In the genomic region with DNA sequence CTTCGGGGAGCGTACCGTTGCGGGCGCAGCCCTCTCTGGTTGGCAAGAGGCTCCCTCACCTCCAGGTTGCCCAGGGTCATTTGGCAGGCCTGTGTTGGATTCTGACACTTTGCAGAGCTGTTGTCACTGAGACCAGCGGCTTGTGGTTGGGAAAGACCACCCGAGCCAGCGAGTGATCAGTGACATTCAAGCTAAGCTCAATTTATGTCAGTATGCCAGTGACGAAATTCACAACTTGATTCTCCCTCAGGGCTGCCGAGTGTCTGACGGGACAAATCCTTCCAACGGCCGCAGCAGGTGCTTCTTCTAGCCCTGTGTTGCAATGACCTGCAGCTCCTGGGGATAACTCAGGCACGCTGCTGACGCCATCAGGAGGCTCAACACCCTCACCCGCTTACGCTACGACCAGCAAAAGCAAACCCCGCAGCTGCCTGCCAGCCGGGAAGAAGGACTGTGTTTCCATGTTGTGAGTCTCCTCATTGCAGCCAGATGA, we compare ENCODE assay signal across 20 cellular contexts. TPM values are rescaled to one million over a fixed set of nuclear protein-coding genes. Genes with fewer than 3 reads are reported as not detected.
DNase-seq lines count a peak whose midpoint lies in the region; ATAC-seq, FAIRE-seq and TF ChIP-seq lines count a peak whose summit lies in the region.
"Had no signal": no experiment of that assay in that cellular context is flagged by ENCODE, and none has a peak within 500 bp of the region (broad histone marks: within the 10 kb centered on the region; RNA-seq: fewer than 3 reads in every experiment).

No MANE protein-coding gene starts in this region.

- no TSS peak for BruUV-seq in K562 (replicated peaks; lab: Mats Ljungman, UMichigan)

- 2% methylated on average over 20 of the region's 20 CpGs for WGBS in K562 (ENCODE audit: insufficient coverage, low coverage, missing lambda C conversion rate)
- no CpG with 5 or more reads among the region's 20 CpGs for WGBS in trophoblast cell (ENCODE audit: extremely low coverage, insufficient coverage, insufficient read length)

- no peak overlapping the region for H3K18ac ChIP-seq in trophoblast cell (ENCODE audit: low read length)

- H3K4me1 ChIP-seq in K562 (replicated peaks in 1 of 2; ENCODE audit: control insufficient read depth in 2 of 2, insufficient read depth in 2 of 2, low read length in 2 of 2) (no peaks in the 10 kb centered on the region), trophoblast cell (ENCODE audit: control insufficient read depth in 1 of 2, insufficient read depth in 2 of 2, low read length in 2 of 2) (no peaks in the 10 kb centered on the region), thoracic aorta (ENCODE audit: control insufficient read depth in 1 of 2, low read depth in 2 of 2) (peaks cover 0 to 21% of the 10 kb centered on the region in 2 donors), BE2C (no peaks in the 10 kb centered on the region)
- H3K4me1 ChIP-seq in CD8-positive, alpha-beta T cell (ENCODE audit: insufficient read depth, low read length), result no peaks in the 10 kb centered on the region
- H3K4me1 ChIP-seq: SJSA1 had no signal

- TF ChIP-seq POLR2A in K562 (conservative IDR thresholded peaks at IDR 0.05), result no peak

- H3K27me3 ChIP-seq in K562 (ENCODE audit: control insufficient read depth in 2 of 2, insufficient read depth in 2 of 2, low read length in 2 of 2) (peaks cover 11 to 33% of the 10 kb centered on the region in 2 experiments; a peak in 4 of 5 replicates), trophoblast cell (ENCODE audit: insufficient read depth, low read length) (no peaks in the 10 kb centered on the region), thoracic aorta (replicated peaks; ENCODE audit: insufficient read depth) (no peaks in the 10 kb centered on the region), BE2C (no peaks in the 10 kb centered on the region)
- no peaks in the 10 kb centered on the region for H3K27me3 ChIP-seq in CD8-positive, alpha-beta T cell (ENCODE audit: insufficient read depth, low read length)
- H3K27me3 ChIP-seq: SJSA1 had no signal

- H4K12ac ChIP-seq in trophoblast cell (ENCODE audit: low read depth, low read length), result no peak overlapping the region

- TF ChIP-seq CTCF in K562 (IDR thresholded peaks at IDR 0.05 in 2 of 3, conservative IDR thresholded peaks at IDR 0.05 in 1 of 3; ENCODE audit: insufficient read depth in 2 of 3, low read depth in 1 of 3, low read length in 3 of 3), result no peak
- TF ChIP-seq CTCF in thoracic aorta (IDR thresholded peaks at IDR 0.05), result no peak
- TF ChIP-seq CTCF in CD8-positive, alpha-beta T cell (IDR thresholded peaks at IDR 0.05), result no peak
- TF ChIP-seq CTCF in BE2C (IDR thresholded peaks at IDR 0.05; ENCODE audit: low read depth, low read length), result no peak

- peaks cover 7% of the 10 kb centered on the region for H3K27me3 Mint-ChIP-seq in CD8-positive, alpha-beta T cell (ENCODE audit: low read depth)

- H3K79me2 ChIP-seq in K562 (ENCODE audit: control insufficient read depth, insufficient read depth, low read length), result no peaks in the 10 kb centered on the region
- H3K79me2 ChIP-seq in trophoblast cell (ENCODE audit: control insufficient read depth, insufficient read depth, low read length, poor library complexity), result no peaks in the 10 kb centered on the region

- H2BK120ac ChIP-seq in trophoblast cell (ENCODE audit: insufficient read depth, low read length, poor library complexity), result no peak overlapping the region

- no peak for ATAC-seq in K562
- no peak for ATAC-seq in thoracic aorta (ENCODE audit: insufficient number of reproducible peaks, low FRiP score, low read depth)
- ATAC-seq in CD8-positive, alpha-beta T cell, result no peak

- no peaks in the 10 kb centered on the region for H3K79me1 ChIP-seq in trophoblast cell (ENCODE audit: low read length)

- CTCF ChIA-PET in K562 (lab: Yijun Ruan, JAX; ENCODE audit: low intra/inter-chr PET ratio), result no interaction called here
- CTCF ChIA-PET in CD8-positive, alpha-beta T cell (lab: Charles Lee), result interaction anchor here (0.6 kb wide), 1 partner anchor 30 kb away, joined by 3 read pairs; no protein-coding TSS in a partner anchor

- no peaks in the 10 kb centered on the region for H3K36me3 ChIP-seq in K562 (ENCODE audit: control insufficient read depth, insufficient read depth, low read length)
- H3K36me3 ChIP-seq in trophoblast cell (ENCODE audit: control insufficient read depth in 1 of 2, insufficient read depth in 2 of 2, low read length in 2 of 2), result no peaks in the 10 kb centered on the region
- H3K36me3 ChIP-seq in thoracic aorta, result no peaks in the 10 kb centered on the region
- H3K36me3 ChIP-seq in CD8-positive, alpha-beta T cell (ENCODE audit: insufficient read depth, low read length), result no peaks in the 10 kb centered on the region
- H3K36me3 ChIP-seq in BE2C, result no peaks in the 10 kb centered on the region
- H3K36me3 ChIP-seq: SJSA1 had no signal

- DNase-seq in K562 (ENCODE audit: extremely low read depth in 1 of 4, low spot score in 3 of 4) (no peak), globus pallidus (ENCODE audit: low spot score) (peak; percentile 56), trophoblast cell (peak; percentile 56 to 81), thoracic aorta (ENCODE audit: low spot score) (no peak), KG1 (lab: John Stamatoyannopoulos, UW) (no peak), BE2C (no peak)
- no peak for DNase-seq in CD8-positive, alpha-beta T cell
- DNase-seq: CD8-positive, alpha-beta memory T cell; DMS79; GM23248; Kasumi-1; MM.1S; NCI-H1105; NCI-H1694; NCI-H510A treated with DMSO at 0.1 percent for 48 hours; PC-9 had no signal

- no peak for TF ChIP-seq RAD21 in K562 (CRISPR knock-in tag; conservative IDR thresholded peaks at IDR 0.05 in 1 of 2, IDR thresholded peaks at IDR 0.05 in 1 of 2)

- intact Hi-C loops in K562 (cut with micrococcal nuclease), result no loop called here
- intact Hi-C loops in CD8-positive, alpha-beta T cell (cut with DNase I, micrococcal nuclease), result no loop called here

- H3K9ac ChIP-seq in K562 (ENCODE audit: insufficient read depth in 1 of 2, low read depth in 2 of 2, low read length in 2 of 2) (no peak overlapping the region), trophoblast cell (ENCODE audit: low read length) (no peak overlapping the region)
- H3K9ac ChIP-seq: GM23248 had no signal

- no peak for FAIRE-seq in K562 (lab: Jason Lieb, UNC)
- FAIRE-seq: D721Med, GM19239 had no signal

- in situ Hi-C loops in K562 (cut with MboI), result no loop called here

- H3K27ac ChIP-seq in K562 (ENCODE audit: extremely low read depth, low read depth, low read length) (no peak overlapping the region), trophoblast cell (ENCODE audit: low read depth, low read length) (no peak overlapping the region), thoracic aorta (peak overlapping the region; percentile 29 to 40)
- no peak overlapping the region for H3K27ac ChIP-seq in CD8-positive, alpha-beta T cell (ENCODE audit: low read depth, low read length)
- H3K27ac ChIP-seq: GM23248, PC-9, SJSA1 had no signal

- no peaks in the 10 kb centered on the region for H3K36me3 Mint-ChIP-seq in CD8-positive, alpha-beta T cell
- H3K36me3 Mint-ChIP-seq: CD8-positive, alpha-beta memory T cell had no signal

- H4K91ac ChIP-seq in trophoblast cell (ENCODE audit: low read depth, low read length), result no peak overlapping the region

- H3K4me3 ChIP-seq in K562, result no peak overlapping the region
- no peak overlapping the region for H3K4me3 ChIP-seq in trophoblast cell (ENCODE audit: low read depth, low read length)
- no peak overlapping the region for H3K4me3 ChIP-seq in thoracic aorta
- no peak overlapping the region for H3K4me3 ChIP-seq in CD8-positive, alpha-beta T cell (ENCODE audit: low read depth, low read length)
- no peak overlapping the region for H3K4me3 ChIP-seq in BE2C (ENCODE audit: low read depth, low read length)
- H3K4me3 ChIP-seq: GM23248, PC-9, SJSA1 had no signal

- POLR2A ChIA-PET in K562 (lab: Yijun Ruan, JAX), result interaction anchor here (0.7 to 1.6 kb wide), 3 partner anchors 20 to 1393 kb away, joined by 3 read pairs; no protein-coding TSS in a partner anchor
- POLR2A ChIA-PET in CD8-positive, alpha-beta T cell (lab: Charles Lee), result no interaction called here

- H3K9me3 ChIP-seq in K562 (replicated peaks; ENCODE audit: control insufficient read depth, insufficient read depth, low read depth, low read length) (no peaks in the 10 kb centered on the region), trophoblast cell (ENCODE audit: insufficient read depth, low read depth, low read length) (no peaks in the 10 kb centered on the region), thoracic aorta (no peaks in the 10 kb centered on the region), BE2C (no peaks in the 10 kb centered on the region)
- no peaks in the 10 kb centered on the region for H3K9me3 ChIP-seq in CD8-positive, alpha-beta T cell (ENCODE audit: low read length)
- H3K9me3 ChIP-seq: SJSA1 had no signal

- no peak for TF ChIP-seq EP300 in K562 (IDR thresholded peaks at IDR 0.05; ENCODE audit: low read length)

- H3K4me2 ChIP-seq in K562 (ENCODE audit: insufficient read depth, low read length) (no peak overlapping the region), trophoblast cell (ENCODE audit: low read length) (no peak overlapping the region)
- H3K4me2 ChIP-seq: PC-9 had no signal

- peaks cover 2% of the 10 kb centered on the region for H3K9me3 Mint-ChIP-seq in CD8-positive, alpha-beta T cell
- H3K9me3 Mint-ChIP-seq: CD8-positive, alpha-beta memory T cell had no signal

- H3K14ac ChIP-seq in trophoblast cell (ENCODE audit: low read length), result no peak overlapping the region

- H3K23ac ChIP-seq in trophoblast cell (ENCODE audit: low read length), result no peak overlapping the region

- no peaks in the 10 kb centered on the region for H4K20me1 ChIP-seq in K562 (replicated peaks; ENCODE audit: control insufficient read depth, insufficient read depth, low read length)

- H4K8ac ChIP-seq in trophoblast cell (ENCODE audit: low read depth, low read length), result no peak overlapping the region

- H3K27ac Mint-ChIP-seq in CD8-positive, alpha-beta T cell, result no peak overlapping the region
- H3K27ac Mint-ChIP-seq: CD8-positive, alpha-beta memory T cell had no signal

- no peaks in the 10 kb centered on the region for H3K4me1 Mint-ChIP-seq in CD8-positive, alpha-beta T cell (ENCODE audit: low read depth)
- H3K4me1 Mint-ChIP-seq: CD8-positive, alpha-beta memory T cell had no signal

- no peak overlapping the region for H3K4ac ChIP-seq in trophoblast cell (ENCODE audit: low read depth, low read length)

- H3K9me1 ChIP-seq in K562 (ENCODE audit: control insufficient read depth, insufficient read depth, low read length), result no peaks in the 10 kb centered on the region

- H3K4me3 Mint-ChIP-seq in CD8-positive, alpha-beta T cell, result no peak overlapping the region
- H3K4me3 Mint-ChIP-seq: CD8-positive, alpha-beta memory T cell had no signal

- no peak overlapping the region for H2AK5ac ChIP-seq in trophoblast cell (ENCODE audit: low read length)

- H2BK5ac ChIP-seq in trophoblast cell (ENCODE audit: low read depth, low read length, poor library complexity), result no peak overlapping the region

- no peak overlapping the region for H2BK12ac ChIP-seq in trophoblast cell (ENCODE audit: low read length)

- H2AFZ ChIP-seq in K562 (ENCODE audit: low read depth, low read length) (no peak overlapping the region), trophoblast cell (ENCODE audit: insufficient read depth, low read length, poor library complexity) (no peak overlapping the region)
- H2AFZ ChIP-seq: GM23248, PC-9 had no signal

RNA-seq across cellular contexts. Expression of a gene that starts 16.9 kb away (rescaled TPM):
- not detected in 2 replicates for total RNA-seq in K562 (2011; cell fraction: chromatin; rRNA removed; ENCODE audit: low replicate concordance)
- total RNA-seq in K562 (2011; cell fraction: nucleolus; rRNA removed), result not detected in 2 replicates
- total RNA-seq in K562 (2011; cell fraction: nucleoplasm; rRNA removed), result not detected in 2 replicates
- total RNA-seq in K562 (2014; rRNA removed), result not detected in 2 replicates
- total RNA-seq in K562 (2014; rRNA removed; fragmentation: Illumina TruSeq; extraction: Trizol), result not detected in 2 replicates
- total RNA-seq in K562 (2015; rRNA removed; fragmentation: Illumina TruSeq; extraction: Trizol), result not detected in 2 replicates
- not detected in 2 replicates for total RNA-seq in K562 (2021)
- polyA plus RNA-seq in K562 (2011; rRNA removed), result not detected in 2 replicates
- polyA plus RNA-seq in K562 (2011; cell fraction: cytosol; rRNA removed), result not detected in 2 replicates
- polyA plus RNA-seq in K562 (2011; cell fraction: nucleus; rRNA removed), result not detected in 2 replicates
- not detected in 2 replicates for polyA plus RNA-seq in K562 (2012)
- not detected in 2 replicates for polyA plus RNA-seq in K562 (2014; fragmentation: Illumina TruSeq; extraction: Trizol)
- polyA plus RNA-seq in K562 (2014; fragmentation: Nextera tagmentation; extraction: Ambion mirVana), result not detected
- not detected in 2 replicates for polyA plus RNA-seq in K562 (2014; rRNA removed)
- not detected in 2 replicates for polyA minus RNA-seq in K562 (2011; rRNA and poly(A)+ RNA removed)
- polyA minus RNA-seq in K562 (2011; cell fraction: cytosol; rRNA and poly(A)+ RNA removed), result not detected in 2 replicates
- not detected in 2 replicates for polyA minus RNA-seq in K562 (2011; cell fraction: nucleus; rRNA and poly(A)+ RNA removed)
- 0.04 and 0.08 TPM in 2 replicates for polyA plus RNA-seq in trophoblast cell (2013)
- total RNA-seq in thoracic aorta, result not detected
- total RNA-seq in CD8-positive, alpha-beta T cell, result not detected
- not detected for polyA plus RNA-seq in BE2C (2012; ENCODE audit: insufficient read depth, insufficient read length, low read depth)
- total RNA-seq: CD8-positive, alpha-beta memory T cell; GM23248; PC-9; SJSA1 had no signal
- polyA plus RNA-seq: BJ; CD8-positive, alpha-beta memory T cell; GM23248 had no signal

Comparison
In these comparisons a context has a peak if more than half of its experiments do, and no peak if none do; other contexts are left out.
1. DNase-seq: peak in globus pallidus (single experiment) and trophoblast cell (2 of 2); none in K562 (0 of 4), thoracic aorta (single experiment), KG1 (single experiment), CD8-positive, alpha-beta T cell (0 of 7) and BE2C (single experiment).
2. H3K27ac ChIP-seq: peak in thoracic aorta (2 of 2); none in K562 (single experiment), trophoblast cell (single experiment) and CD8-positive, alpha-beta T cell (single experiment).